ENCODE assay signal across 10 cellular contexts in the genomic region with DNA sequence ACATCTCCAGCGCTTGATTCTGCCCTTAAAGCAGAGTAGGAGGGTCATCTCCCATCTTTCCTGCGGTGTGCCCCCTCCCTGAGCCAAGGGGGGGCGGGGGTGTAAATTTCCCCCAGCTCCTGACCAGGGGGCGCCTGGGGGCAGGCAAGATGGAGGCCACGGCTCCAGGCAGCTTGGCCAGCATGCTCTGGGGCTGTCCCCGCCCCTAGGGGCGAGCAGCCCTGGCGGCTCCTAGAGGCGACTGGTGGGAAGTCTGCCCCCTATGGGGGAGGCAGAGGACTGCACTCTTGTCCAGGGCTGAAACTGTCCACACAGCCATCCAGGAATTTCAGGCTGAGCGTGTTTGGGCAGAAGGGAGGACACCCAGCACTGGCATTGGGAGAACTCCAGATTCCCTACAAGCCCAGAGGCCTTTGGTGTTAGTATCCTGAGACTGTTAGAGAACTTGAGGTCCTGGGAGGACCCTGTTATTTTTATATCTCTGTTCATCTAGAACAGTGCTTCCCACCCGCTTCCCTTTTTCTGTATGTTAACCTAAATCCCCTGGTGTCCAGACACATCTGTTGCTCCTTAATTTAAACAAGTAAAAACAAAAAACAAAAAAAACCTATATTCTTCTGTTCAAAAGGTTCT. TPM values are rescaled to one million over a fixed set of nuclear protein-coding genes. Genes with fewer than 3 reads are reported as not detected.
DNase-seq lines count a peak whose midpoint lies in the region; TF ChIP-seq lines count a peak whose summit lies in the region.
"Had no signal": no experiment of that assay in that cellular context is flagged by ENCODE, and none has a peak within 500 bp of the region (broad histone marks: within the 10 kb centered on the region; RNA-seq: fewer than 3 reads in every experiment).

No MANE protein-coding gene starts in this region.

- no peak for DNase-seq in AG04450 (ENCODE audit: low read depth, low spot score)
- peak; percentile 20 for DNase-seq in SK-N-DZ (ENCODE audit: low spot score)
- DNase-seq in foreskin fibroblast: no peak
- no peak for DNase-seq in cerebellum (ENCODE audit: low spot score)
- DNase-seq in NCI-H2227 treated with DMSO at 0.1 percent for 48 hours (lab: John Stamatoyannopoulos, UW): no peak
- no peak for DNase-seq in NCI-H1694 (lab: John Stamatoyannopoulos, UW)
- no peak for DNase-seq in AG20443 (ENCODE audit: low spot score)
- DNase-seq: NCI-H226 had no signal

- peaks cover 9% of the 10 kb centered on the region; the same call in 1 of the 2 replicates for H3K9me3 ChIP-seq in AG04450 (ENCODE audit: control insufficient read depth, insufficient read depth, low read length)

- CTCF ChIA-PET in AG04450 (lab: Charles Lee): interaction anchor here (0.5 to 0.7 kb wide), 2 partner anchors 26 to 36 kb away, joined by 3 read pairs; no protein-coding TSS in a partner anchor

- H3K27me3 ChIP-seq in AG04450 (ENCODE audit: control insufficient read depth, insufficient read depth, low read length): peaks cover 16% of the 10 kb centered on the region

- H3K4me3 ChIP-seq in AG04450 (ENCODE audit: low read depth, low read length) (no peak overlapping the region), foreskin fibroblast (ENCODE audit: low read depth in 1 of 2, low read length in 2 of 2) (no peak overlapping the region)

- no peak overlapping the region for H3K27ac ChIP-seq in AG04450 (ENCODE audit: low read depth, low read length)

- POLR2A ChIA-PET in AG04450 (lab: Yijun Ruan, JAX): no interaction called here

- TF ChIP-seq CTCF in AG04450 (IDR thresholded peaks at IDR 0.05; ENCODE audit: low read depth, low read length) (peak; percentile 43), GM12873 (IDR thresholded peaks at IDR 0.05; ENCODE audit: insufficient read depth, low read depth, low read length, missing control alignments) (peak; percentile 71), foreskin fibroblast (IDR thresholded peaks at IDR 0.05; ENCODE audit: low read depth, low read length) (peak; percentile 35)

RNA-seq across cellular contexts. Expression of a gene that starts 4.6 kb away (rescaled TPM):
- not detected in 2 replicates for polyA plus RNA-seq in AG04450 (2011; rRNA removed)
- not detected in 2 replicates for polyA minus RNA-seq in AG04450 (2011; rRNA and poly(A)+ RNA removed)
- not detected in 2 replicates for polyA plus RNA-seq in SK-N-DZ (2014; cell fraction: cytosol; rRNA removed)
- not detected in 2 replicates for polyA plus RNA-seq in SK-N-DZ (2014; cell fraction: nucleus; rRNA removed)
- not detected for total RNA-seq in cerebellum
- polyA plus RNA-seq: esophagus had no signal

RNA-seq across cellular contexts. Expression of a gene that starts 26.9 kb away (rescaled TPM):
- 6.3 and 6.8 TPM in 2 replicates for polyA plus RNA-seq in AG04450 (2011; rRNA removed)
- polyA minus RNA-seq in AG04450 (2011; rRNA and poly(A)+ RNA removed): 11.6 and 12.2 TPM in 2 replicates
- 16.3 and 25.1 TPM in 2 replicates for polyA plus RNA-seq in SK-N-DZ (2014; cell fraction: cytosol; rRNA removed)
- 22.8 and 28.8 TPM in 2 replicates for polyA plus RNA-seq in SK-N-DZ (2014; cell fraction: nucleus; rRNA removed)
- total RNA-seq in cerebellum: 11.0 TPM
